1 cellular context compared by ENCODE assay signal in the genomic region with DNA sequence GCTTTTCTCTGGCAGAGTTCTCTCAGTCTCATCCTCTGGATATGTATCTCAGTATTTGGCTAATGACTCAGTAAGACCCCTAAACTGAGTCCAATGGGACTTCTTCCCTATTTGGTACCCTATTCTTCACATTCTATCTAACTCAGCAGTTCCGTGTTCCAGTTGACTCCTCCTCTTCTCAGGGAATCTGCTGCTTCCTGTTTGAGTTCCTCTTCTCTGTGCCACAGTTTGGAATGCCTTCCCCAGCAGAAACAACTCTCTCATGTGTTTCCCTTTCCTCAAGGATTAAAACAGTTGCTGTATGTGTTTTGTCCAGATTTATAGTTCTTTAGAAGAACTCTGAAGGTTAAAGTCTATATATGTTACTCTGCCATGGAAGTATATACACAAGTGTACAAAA.
TF ChIP-seq lines count a peak whose summit lies in the region.

No MANE protein-coding gene starts in this region.

TF ChIP-seq in HepG2, 621 proteins besides CTCF, POLR2A, EP300 and RAD21 (continued from another document):
- TF ChIP-seq, protein P1, sequence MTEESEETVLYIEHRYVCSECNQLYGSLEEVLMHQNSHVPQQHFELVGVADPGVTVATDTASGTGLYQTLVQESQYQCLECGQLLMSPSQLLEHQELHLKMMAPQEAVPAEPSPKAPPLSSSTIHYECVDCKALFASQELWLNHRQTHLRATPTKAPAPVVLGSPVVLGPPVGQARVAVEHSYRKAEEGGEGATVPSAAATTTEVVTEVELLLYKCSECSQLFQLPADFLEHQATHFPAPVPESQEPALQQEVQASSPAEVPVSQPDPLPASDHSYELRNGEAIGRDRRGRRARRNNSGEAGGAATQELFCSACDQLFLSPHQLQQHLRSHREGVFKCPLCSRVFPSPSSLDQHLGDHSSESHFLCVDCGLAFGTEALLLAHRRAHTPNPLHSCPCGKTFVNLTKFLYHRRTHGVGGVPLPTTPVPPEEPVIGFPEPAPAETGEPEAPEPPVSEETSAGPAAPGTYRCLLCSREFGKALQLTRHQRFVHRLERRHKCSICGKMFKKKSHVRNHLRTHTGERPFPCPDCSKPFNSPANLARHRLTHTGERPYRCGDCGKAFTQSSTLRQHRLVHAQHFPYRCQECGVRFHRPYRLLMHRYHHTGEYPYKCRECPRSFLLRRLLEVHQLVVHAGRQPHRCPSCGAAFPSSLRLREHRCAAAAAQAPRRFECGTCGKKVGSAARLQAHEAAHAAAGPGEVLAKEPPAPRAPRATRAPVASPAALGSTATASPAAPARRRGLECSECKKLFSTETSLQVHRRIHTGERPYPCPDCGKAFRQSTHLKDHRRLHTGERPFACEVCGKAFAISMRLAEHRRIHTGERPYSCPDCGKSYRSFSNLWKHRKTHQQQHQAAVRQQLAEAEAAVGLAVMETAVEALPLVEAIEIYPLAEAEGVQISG (CRISPR knock-in tag; IDR thresholded peaks at IDR 0.05): no peak
- no peak for TF ChIP-seq ZNF17 (CRISPR knock-in tag; IDR thresholded peaks at IDR 0.05)
- no peak for TF ChIP-seq ZNF816 (CRISPR knock-in tag; IDR thresholded peaks at IDR 0.05; ENCODE audit: borderline replicate concordance)
- no peak for TF ChIP-seq ESRRA (CRISPR knock-in tag; IDR thresholded peaks at IDR 0.05; ENCODE audit: low read depth)
- TF ChIP-seq, protein P2, sequence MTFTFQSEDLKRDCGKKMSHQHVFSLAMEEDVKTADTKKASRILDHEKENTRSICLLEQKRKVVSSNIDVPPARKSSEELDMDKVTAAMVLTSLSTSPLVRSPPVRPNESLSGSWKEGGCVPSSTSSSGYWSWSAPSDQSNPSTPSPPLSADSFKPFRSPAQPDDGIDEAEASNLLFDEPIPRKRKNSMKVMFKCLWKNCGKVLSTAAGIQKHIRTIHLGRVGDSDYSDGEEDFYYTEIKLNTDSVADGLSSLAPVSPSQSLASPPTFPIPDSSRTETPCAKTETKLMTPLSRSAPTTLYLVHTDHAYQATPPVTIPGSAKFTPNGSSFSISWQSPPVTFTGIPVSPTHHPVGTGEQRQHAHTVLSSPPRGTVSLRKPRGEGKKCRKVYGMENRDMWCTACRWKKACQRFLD (CRISPR knock-in tag; IDR thresholded peaks at IDR 0.05; ENCODE audit: borderline replicate concordance): no peak
- TF ChIP-seq, protein P3, sequence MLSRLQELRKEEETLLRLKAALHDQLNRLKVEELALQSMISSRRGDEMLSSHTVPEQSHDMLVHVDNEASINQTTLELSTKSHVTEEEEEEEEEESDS (CRISPR knock-in tag; IDR thresholded peaks at IDR 0.05; ENCODE audit: borderline replicate concordance): no peak
- no peak for TF ChIP-seq MXD1 (CRISPR knock-in tag; IDR thresholded peaks at IDR 0.05)
- TF ChIP-seq ATF7-NPFF (CRISPR knock-in tag; IDR thresholded peaks at IDR 0.05; ENCODE audit: low read depth): no peak
- no peak for TF ChIP-seq TBP (CRISPR knock-in tag; IDR thresholded peaks at IDR 0.05)
- no peak for TF ChIP-seq MTA3 (CRISPR knock-in tag; IDR thresholded peaks at IDR 0.05)
- TF ChIP-seq ZNF225 (CRISPR knock-in tag; IDR thresholded peaks at IDR 0.05): no peak
